9 cellular contexts compared by ENCODE assay signal in the genomic region with DNA sequence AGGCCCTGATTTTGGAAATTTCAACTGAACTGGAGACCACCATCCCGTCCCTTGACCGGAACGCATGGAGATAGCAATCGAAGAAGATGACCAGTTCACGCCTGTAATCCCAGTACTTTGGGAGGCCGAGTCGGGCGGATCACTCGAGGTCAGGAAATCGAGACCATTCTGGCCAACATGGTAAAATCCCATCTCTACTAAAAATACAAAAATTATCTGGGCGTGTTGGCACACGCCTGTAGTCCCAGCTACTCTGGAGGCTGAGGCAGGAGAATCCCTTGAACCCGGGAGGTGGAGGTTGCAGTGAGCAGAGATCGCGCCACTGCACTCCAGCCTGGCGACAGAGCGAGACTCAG. TPM values are rescaled to one million over a fixed set of nuclear protein-coding genes. Genes with fewer than 3 reads are reported as not detected.
A peak's percentile ranks its signal among the peaks of the same experiment; 100 is the strongest.
DNase-seq lines count a peak whose midpoint lies in the region; ATAC-seq, FAIRE-seq and TF ChIP-seq lines count a peak whose summit lies in the region.
"Not testable (repeated sequence)": the region's sequence is repeated elsewhere in the genome, so short reads cannot be mapped to it uniquely, and the experiment has no call there.
"Had no signal": no experiment of that assay in that cellular context is flagged by ENCODE, and none has a peak within 500 bp of the region (broad histone marks: within the 10 kb centered on the region; RNA-seq: fewer than 3 reads in every experiment).

No MANE protein-coding gene starts in this region.

- TF ChIP-seq CTCF in WTC11 (IDR thresholded peaks at IDR 0.05); keratinocyte (optimal IDR thresholded peaks at IDR 0.05 in 1 of 3, IDR thresholded peaks at IDR 0.05 in 1 of 3, conservative IDR thresholded peaks at IDR 0.05 in 1 of 3; ENCODE audit: extremely low read depth in 1 of 3, insufficient read depth in 2 of 3, low read length in 3 of 3); osteocyte (IDR thresholded peaks at IDR 0.05): not testable (repeated sequence)
- peak in 3 of 6 experiments; percentile 3 to 19 (median 5) for TF ChIP-seq CTCF in thyroid gland (IDR thresholded peaks at IDR 0.05)

- intact Hi-C loops in thyroid gland (cut with DNase I): not testable (repeated sequence)

- H3K4me3 Mint-ChIP-seq in IgD-negative memory B cell (peak overlapping the region; percentile 17 to 79 (median 55)), WTC11 (peak overlapping the region; percentile 87), osteocyte (ENCODE audit: unreplicated experiment) (peak overlapping the region; percentile 81)
- peak overlapping the region; percentile 72 for H3K4me3 Mint-ChIP-seq in activated naive CD8-positive, alpha-beta T cell treated with anti-CD3 and anti-CD28 coated beads, Interleukin-2, amount 50 U/mL, for 24 hours

- ATAC-seq in WTC11; activated naive CD8-positive, alpha-beta T cell treated with anti-CD3 and anti-CD28 coated beads, Interleukin-2, amount 50 U/mL, for 24 hours: not testable (repeated sequence)

- not testable (repeated sequence) for H3K36me3 ChIP-seq in BLaER1; effector memory CD4-positive, alpha-beta T cell (ENCODE audit: control insufficient read depth, insufficient read depth, low read length); keratinocyte (ENCODE audit: control insufficient read depth in 2 of 2, extremely low read depth in 1 of 2, insufficient read depth in 2 of 2, low read length in 2 of 2); thyroid gland

- not testable (repeated sequence) for H3K27me3 ChIP-seq in BLaER1; effector memory CD4-positive, alpha-beta T cell (replicated peaks; ENCODE audit: control insufficient read depth, insufficient read depth, low read length, poor library complexity, severe bottlenecking); keratinocyte (ENCODE audit: control insufficient read depth, extremely low read depth, insufficient read depth, low read length); thyroid gland

- not testable (repeated sequence) for H3K9me1 ChIP-seq in keratinocyte (ENCODE audit: control insufficient read depth, extremely low read depth, insufficient read depth, low read length)

- not testable (repeated sequence) for DNase-seq in WTC11 (ENCODE audit: low spot score); activated naive CD8-positive, alpha-beta T cell treated with anti-CD3 and anti-CD28 coated beads, Interleukin-2, amount 50 U/mL, for 24 hours; effector memory CD4-positive, alpha-beta T cell; keratinocyte (ENCODE audit: low read depth, low spot score); osteocyte (ENCODE audit: extremely low spot score, unreplicated experiment); thyroid gland

- H3K27me3 Mint-ChIP-seq in IgD-negative memory B cell; osteocyte (ENCODE audit: unreplicated experiment): not testable (repeated sequence)
- H3K27me3 Mint-ChIP-seq in WTC11 (ENCODE audit: low read depth): peaks cover 53% of the 10 kb centered on the region
- H3K27me3 Mint-ChIP-seq in activated naive CD8-positive, alpha-beta T cell treated with anti-CD3 and anti-CD28 coated beads, Interleukin-2, amount 50 U/mL, for 24 hours: peaks cover 30% of the 10 kb centered on the region

- not testable (repeated sequence) for H3K27ac ChIP-seq in BLaER1; effector memory CD4-positive, alpha-beta T cell (ENCODE audit: insufficient read depth, low read length, poor library complexity, severe bottlenecking); keratinocyte (ENCODE audit: control insufficient read depth, insufficient read depth, low read length)
- peak overlapping the region in 2 of 3 donors; percentile 69 to 78 for H3K27ac ChIP-seq in thyroid gland

- not testable (repeated sequence) for H3K9ac ChIP-seq in BLaER1; keratinocyte (ENCODE audit: control insufficient read depth, extremely low read depth, insufficient read depth, low read length)

- not testable (repeated sequence) for FAIRE-seq in keratinocyte (lab: Jason Lieb, UNC)

- not testable (repeated sequence) for H3K36me3 Mint-ChIP-seq in IgD-negative memory B cell; WTC11; activated naive CD8-positive, alpha-beta T cell treated with anti-CD3 and anti-CD28 coated beads, Interleukin-2, amount 50 U/mL, for 24 hours (ENCODE audit: low read depth); osteocyte (ENCODE audit: unreplicated experiment)

- dilution Hi-C loops in keratinocyte (cut with MboI; ENCODE audit: extremely low pct_ligation_motif_present, low sequenced_read_pairs): not testable (repeated sequence)

- H3K9me3 ChIP-seq in BLaER1; effector memory CD4-positive, alpha-beta T cell (ENCODE audit: control insufficient read depth, low read length); keratinocyte (ENCODE audit: control insufficient read depth, low read depth, low read length); thyroid gland: not testable (repeated sequence)

- CTCF ChIA-PET in WTC11 (lab: Charles Lee): interaction anchor here (0.7 to 1.0 kb wide), 3 partner anchors 56 to 80 kb away, joined by 3 to 5 read pairs (median 4); no protein-coding TSS in a partner anchor

- H3K9me3 Mint-ChIP-seq in IgD-negative memory B cell; WTC11; activated naive CD8-positive, alpha-beta T cell treated with anti-CD3 and anti-CD28 coated beads, Interleukin-2, amount 50 U/mL, for 24 hours; osteocyte (ENCODE audit: unreplicated experiment): not testable (repeated sequence)

- H3K4me2 ChIP-seq in BLaER1 (peak overlapping the region; percentile 59), keratinocyte (ENCODE audit: control insufficient read depth, extremely low read depth, insufficient read depth, low read depth, low read length) (peak overlapping the region; percentile 62)

- POLR2A ChIA-PET in WTC11 (lab: Charles Lee): not testable (repeated sequence)

- H4K20me1 ChIP-seq in BLaER1; keratinocyte (ENCODE audit: control insufficient read depth, extremely low read depth, insufficient read depth, low read length): not testable (repeated sequence)

- H3K4me1 Mint-ChIP-seq in IgD-negative memory B cell; WTC11; activated naive CD8-positive, alpha-beta T cell treated with anti-CD3 and anti-CD28 coated beads, Interleukin-2, amount 50 U/mL, for 24 hours: not testable (repeated sequence)
- peaks cover 11% of the 10 kb centered on the region for H3K4me1 Mint-ChIP-seq in osteocyte (ENCODE audit: unreplicated experiment)

- not testable (repeated sequence) for H3K79me2 ChIP-seq in keratinocyte (ENCODE audit: control insufficient read depth, insufficient read depth, low read length)

- H3K4me1 ChIP-seq in BLaER1: peaks cover 10% of the 10 kb centered on the region
- not testable (repeated sequence) for H3K4me1 ChIP-seq in effector memory CD4-positive, alpha-beta T cell (ENCODE audit: control insufficient read depth, insufficient read depth, low read length, poor library complexity, severe bottlenecking); keratinocyte (ENCODE audit: control insufficient read depth, extremely low read depth, insufficient read depth, low read length); thyroid gland

- 35 to 65% methylated on average over 9 to 17 of the region's 17 CpGs for WGBS in thyroid gland, 2 donors

- H2AFZ ChIP-seq in keratinocyte (ENCODE audit: control insufficient read depth, low read length): not testable (repeated sequence)

- H3K4me3 ChIP-seq in BLaER1 (peak overlapping the region; percentile 66), keratinocyte (ENCODE audit: control insufficient read depth in 2 of 3, extremely low read depth in 1 of 3, insufficient read depth in 2 of 3, low read depth in 1 of 3, low read length in 3 of 3) (peak overlapping the region in 1 of 3 experiments; percentile 42), thyroid gland (replicated peaks in 1 of 3) (peak overlapping the region in 1 of 3 donors; percentile 36)
- peak overlapping the region; percentile 53 for H3K4me3 ChIP-seq in effector memory CD4-positive, alpha-beta T cell (ENCODE audit: insufficient read depth, low read depth, low read length, poor library complexity, severe bottlenecking)

- not testable (repeated sequence) for H3K27ac Mint-ChIP-seq in IgD-negative memory B cell; WTC11; activated naive CD8-positive, alpha-beta T cell treated with anti-CD3 and anti-CD28 coated beads, Interleukin-2, amount 50 U/mL, for 24 hours; osteocyte (ENCODE audit: unreplicated experiment)

- TF ChIP-seq POLR2A in thyroid gland (IDR thresholded peaks at IDR 0.05): not testable (repeated sequence)

RNA-seq across cellular contexts. Expression of a gene that starts 25.1 kb away (rescaled TPM):
- polyA plus RNA-seq in IgD-negative memory B cell (0.59 TPM), keratinocyte (0.05 to 0.10 TPM in 2 of 3 replicates, not detected in the other)
- total RNA-seq in WTC11 (2021) (2.3 to 2.6 TPM (median 2.4 TPM) in 3 replicates), osteocyte (not detected in 2 replicates), thyroid gland (1 to 10 TPM in 1 of 4 donors, under 1 TPM in 2, not detected in 1; 0.40 to 2.0 (median 0.50) TPM)
- not detected for polyA plus RNA-seq in keratinocyte (2011; ENCODE audit: low read depth)
- not detected in 2 replicates for polyA plus RNA-seq in keratinocyte (2011; cell fraction: cytosol; rRNA removed)
- 0.11 TPM in 1 of 2 replicates, not detected in the other for polyA plus RNA-seq in keratinocyte (2011; cell fraction: nucleus; rRNA removed)
- not detected in 2 replicates for polyA plus RNA-seq in keratinocyte (2012; ENCODE audit: low replicate concordance)
- polyA minus RNA-seq in keratinocyte: 0.32 TPM in 1 of 3 replicates, not detected in the others
- not detected for polyA minus RNA-seq in keratinocyte (2011; cell fraction: cytosol; rRNA and poly(A)+ RNA removed)
- polyA minus RNA-seq in keratinocyte (2011; cell fraction: nucleus; rRNA and poly(A)+ RNA removed): not detected in 2 replicates
- total RNA-seq: renal cortical epithelial cell had no signal
